In genomic region chr18:3603460-3604259, GRCh38 we compare ENCODE assay signal across 8 cellular contexts.
DNase-seq lines count a peak whose midpoint lies in the region; ATAC-seq and TF ChIP-seq lines count a peak whose summit lies in the region.

No MANE protein-coding gene starts in this region.

- H3K36me3 ChIP-seq in HUES6 (ENCODE audit: control insufficient read depth, insufficient read depth, low read length) (peaks cover 15% of the 10 kb centered on the region), SJCRH30 (no peaks in the 10 kb centered on the region), right lobe of liver (no peaks in the 10 kb centered on the region), thymus (ENCODE audit: control insufficient read depth, insufficient read depth) (no peaks in the 10 kb centered on the region)

- peaks cover 35% of the 10 kb centered on the region for H3K4me1 ChIP-seq in HUES6 (ENCODE audit: control insufficient read depth, insufficient read depth, low read length)
- peaks cover 9% of the 10 kb centered on the region for H3K4me1 ChIP-seq in SJCRH30
- peaks cover 0 to 30% (median 12%) of the 10 kb centered on the region in 4 donors for H3K4me1 ChIP-seq in right lobe of liver
- peaks cover 11% of the 10 kb centered on the region for H3K4me1 ChIP-seq in thymus (ENCODE audit: control insufficient read depth, insufficient read depth, low read length)

- peak; percentile 53 for TF ChIP-seq POLR2A in right lobe of liver (IDR thresholded peaks at IDR 0.05)

- DNase-seq in DMS53 treated with DMSO at 0.1 percent for 48 hours (lab: John Stamatoyannopoulos, UW; ENCODE audit: unreplicated experiment) (peak; percentile 88), SJCRH30 (peak; percentile 80 to 86), right lobe of liver (no peak), NCI-H2107 (lab: John Stamatoyannopoulos, UW) (no peak), T1000 (lab: John Stamatoyannopoulos, UW) (no peak)
- no peak for DNase-seq in effector memory CD8-positive, alpha-beta T cell

- H3K27ac Mint-ChIP-seq in effector memory CD8-positive, alpha-beta T cell, result no peak overlapping the region

- ATAC-seq in effector memory CD8-positive, alpha-beta T cell (replicated peaks), result peak; percentile 35
- peak; percentile 40 to 61 (median 52) for ATAC-seq in right lobe of liver

- 15% methylated on average over 12 of the region's 12 CpGs for WGBS in right lobe of liver (ENCODE audit: insufficient coverage, low coverage, low lambda C conversion rate, missing lambda C conversion rate)
- 47% methylated on average over 12 of the region's 12 CpGs for WGBS in thymus

- no peaks in the 10 kb centered on the region for H3K9me3 Mint-ChIP-seq in effector memory CD8-positive, alpha-beta T cell

- intact Hi-C loops in right lobe of liver (cut with DNase I), result no loop called here

- peaks cover 3% of the 10 kb centered on the region for H3K36me3 Mint-ChIP-seq in effector memory CD8-positive, alpha-beta T cell (ENCODE audit: insufficient read depth)

- H3K9me3 ChIP-seq in HUES6 (ENCODE audit: control insufficient read depth, insufficient read depth, low read depth, low read length), result no peaks in the 10 kb centered on the region
- no peaks in the 10 kb centered on the region for H3K9me3 ChIP-seq in SJCRH30 (replicated peaks)
- H3K9me3 ChIP-seq in right lobe of liver, result no peaks in the 10 kb centered on the region
- no peaks in the 10 kb centered on the region for H3K9me3 ChIP-seq in thymus (ENCODE audit: control insufficient read depth)

- no peak for TF ChIP-seq CTCF in right lobe of liver (IDR thresholded peaks at IDR 0.05)

- H3K27me3 ChIP-seq in HUES6 (ENCODE audit: control insufficient read depth, insufficient read depth, low read length), result no peaks in the 10 kb centered on the region
- no peaks in the 10 kb centered on the region for H3K27me3 ChIP-seq in SJCRH30
- no peaks in the 10 kb centered on the region for H3K27me3 ChIP-seq in right lobe of liver
- H3K27me3 ChIP-seq in thymus (ENCODE audit: control insufficient read depth, insufficient read depth), result no peaks in the 10 kb centered on the region

- peak overlapping the region; percentile 72 for H3K4me3 ChIP-seq in HUES6 (ENCODE audit: low read depth, low read length)
- H3K4me3 ChIP-seq in SJCRH30, result peak overlapping the region; percentile 51
- peak overlapping the region in 2 of 3 donors; percentile 30 to 36 for H3K4me3 ChIP-seq in right lobe of liver
- H3K4me3 ChIP-seq in thymus (ENCODE audit: low read length), result peak overlapping the region; percentile 40

- H3K4me3 Mint-ChIP-seq in effector memory CD8-positive, alpha-beta T cell, result no peak overlapping the region

- H3K9ac ChIP-seq in HUES6 (ENCODE audit: low read length), result peak overlapping the region; percentile 99

- H3K4me1 Mint-ChIP-seq in effector memory CD8-positive, alpha-beta T cell (ENCODE audit: low read depth in 2 of 2), result peaks cover 3 to 5% of the 10 kb centered on the region in 2 donors

- H3K27me3 Mint-ChIP-seq in effector memory CD8-positive, alpha-beta T cell, result no peaks in the 10 kb centered on the region

- H3K27ac ChIP-seq in HUES6 (ENCODE audit: low read depth, low read length) (peak overlapping the region; percentile 99), SJCRH30 (peak overlapping the region; percentile 94), right lobe of liver (peak overlapping the region; percentile 63 to 91 (median 85)), thymus (ENCODE audit: low read depth) (peak overlapping the region; percentile 39)

Comparison
In these comparisons a context has a peak if more than half of its experiments do, and no peak if none do; other contexts are left out.
1. DNase-seq: peak in DMS53 treated with DMSO at 0.1 percent for 48 hours (single experiment) and SJCRH30 (2 of 2); none in effector memory CD8-positive, alpha-beta T cell (0 of 3), right lobe of liver (0 of 3), NCI-H2107 (single experiment) and T1000 (single experiment).
2. H3K27ac ChIP-seq: peak in every context shown above with its lines; median percentile 99 in HUES6; 94 in SJCRH30; 85 in right lobe of liver; 39 in thymus.
3. Peak in every context shown above with its lines, with median percentiles within 50 percentile points of each other: H3K4me3 ChIP-seq.